In the genomic region with DNA sequence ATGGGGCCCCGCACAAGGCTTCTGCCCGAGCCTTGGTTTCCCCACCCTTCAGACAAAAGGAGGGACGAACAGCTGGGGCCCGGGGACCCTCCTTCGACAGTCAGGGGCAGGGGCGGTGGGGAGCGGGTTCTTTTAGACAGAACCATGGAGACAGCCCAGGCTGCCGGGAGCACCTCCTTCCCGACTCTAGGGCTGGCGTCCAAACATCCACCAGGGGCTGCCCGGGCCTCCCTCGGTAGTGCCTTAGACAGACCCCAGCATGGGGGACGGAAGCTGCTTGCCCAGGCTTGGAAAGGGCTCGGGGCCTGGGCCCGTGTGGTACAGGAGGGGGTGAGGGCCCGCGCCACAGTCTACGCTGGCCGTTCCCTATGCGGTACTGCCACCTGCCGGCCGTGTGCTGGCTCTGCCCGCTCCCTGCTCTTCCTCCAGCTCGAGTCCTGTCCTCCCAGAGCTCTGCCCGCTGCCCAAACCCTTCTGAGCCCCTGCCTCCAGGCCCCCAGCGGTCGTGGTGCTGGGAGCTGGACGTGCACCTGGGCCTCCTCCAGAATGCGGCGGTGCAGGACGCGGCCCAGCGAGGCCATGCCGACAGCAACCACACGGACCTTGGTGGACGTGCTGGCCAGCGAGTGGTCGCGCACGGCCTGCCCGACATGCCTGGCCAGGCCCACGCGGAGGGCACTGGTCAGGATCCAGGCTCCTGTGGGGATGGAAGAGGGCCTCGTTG, we compare ENCODE assay signal across 8 cellular contexts. TPM values are rescaled to one million over a fixed set of nuclear protein-coding genes. Genes with fewer than 3 reads are reported as not detected.
DNase-seq lines count a peak whose midpoint lies in the region; ATAC-seq lines count a peak whose summit lies in the region.

No MANE protein-coding gene starts in this region.

- in situ Hi-C loops in Caki2 (cut with HindIII; ENCODE audit: low pct_unique_long_range_greater_than_20kb, low sequenced_read_pairs) = no loop called here

- peak; percentile 55 for DNase-seq in Caki2 (ENCODE audit: low read depth)
- DNase-seq in NCI-H2196 treated with DMSO at 0.1 percent for 48 hours (lab: John Stamatoyannopoulos, UW; ENCODE audit: unreplicated experiment) = peak; percentile 74
- peak; percentile 28 for DNase-seq in activated CD4-positive, CD25-positive, alpha-beta regulatory T cell treated with anti-CD3 and anti-CD28 coated beads, Interleukin-2, amount 50 U/mL, for 16 hours (ENCODE audit: low read depth, low spot score)
- peak in 50 of 61 donors; percentile 9 to 71 (median 44) for DNase-seq in caudate nucleus (lab: John Stamatoyannopoulos, UW)
- peak; percentile 68 for DNase-seq in kidney glomerular epithelial cell (lab: John Stamatoyannopoulos, UW)
- peak; percentile 54 to 59 (median 56) for DNase-seq in stimulated activated CD4-positive, alpha-beta T cell treated with anti-CD3 and anti-CD28 coated beads, Interleukin-1b, Interleukin-23, amount 100 ng/mL, for 24 hours (ENCODE audit: low read depth in 4 of 4, low spot score in 1 of 4)

- H3K27ac ChIP-seq in caudate nucleus (ENCODE audit: low read depth, low read length) = no peak overlapping the region

- ATAC-seq in HG02571 (IDR thresholded peaks at IDR 0.05; ENCODE audit: unreplicated experiment) (peak; percentile 57), HG02623 (IDR thresholded peaks at IDR 0.05; ENCODE audit: unreplicated experiment) (no peak)

RNA-seq across cellular contexts. Expression of gene TSSC4, which starts 20.1 kb away (rescaled TPM):
- 70.5 and 107 TPM in 2 replicates for total RNA-seq in Caki2 (2014; rRNA removed; shearing (Covaris generic); ENCODE audit: low replicate concordance)

RNA-seq across cellular contexts. Expression of gene TRPM5, which starts 23.6 kb away (rescaled TPM):
- total RNA-seq in Caki2 (2014; rRNA removed; shearing (Covaris generic); ENCODE audit: low replicate concordance) = not detected in 2 replicates

RNA-seq across cellular contexts. Expression of gene KCNQ1, which starts 24.1 kb away (rescaled TPM):
- 3.9 TPM in 1 of 2 replicates, not detected in the other for total RNA-seq in Caki2 (2014; rRNA removed; shearing (Covaris generic); ENCODE audit: low replicate concordance)

RNA-seq across cellular contexts. Expression of gene CD81, which starts 43.6 kb away (rescaled TPM):
- total RNA-seq in Caki2 (2014; rRNA removed; shearing (Covaris generic); ENCODE audit: low replicate concordance) = 88.8 and 134 TPM in 2 replicates
